Comparison of ENCODE assay signal across 13 cellular contexts in genomic region chr11:46570790-46571398, GRCh38.
"Had no signal": no experiment of that assay in that cellular context is flagged by ENCODE, and none has a peak within 500 bp of the region (broad histone marks: within the 10 kb centered on the region; RNA-seq: fewer than 3 reads in every experiment).

No MANE protein-coding gene starts in this region.

- H3K4me3 Mint-ChIP-seq: activated T-cell treated with anti-CD3 and anti-CD28 coated beads, Interleukin-2, amount 50 U/mL, for 72 hours; T-helper 2 cell treated with Interferon-gamma antibody and Interleukin-4, amounts not matched to agents 5 μg/mL and 100 μg/mL, for 36 hours had no signal

- H3K36me3 ChIP-seq: gastroesophageal sphincter, heart right ventricle, neutrophil, tibial artery had no signal

- H3K9me3 Mint-ChIP-seq: activated T-cell treated with anti-CD3 and anti-CD28 coated beads, Interleukin-2, amount 50 U/mL, for 72 hours had no signal

- H3K9ac ChIP-seq: parathyroid adenoma had no signal

- DNase-seq: activated gamma-delta T cell; activated T-cell treated with anti-CD3 and anti-CD28 coated beads, Interleukin-2, amount 50 U/mL, for 72 hours; dorsolateral prefrontal cortex; erythroblast; heart right ventricle; left cardiac atrium; stimulated activated CD4-positive, alpha-beta T cell treated with anti-CD3 and anti-CD28 coated beads, Interleukin-12 subunit alpha, Interleukin-12 subunit beta, amount 100 ng/mL, for 4 hours; stimulated activated CD4-positive, alpha-beta T cell treated with anti-CD3 and anti-CD28 coated beads, Interleukin-2, amount 100 ng/mL, for 24 hours; tibial artery had no signal

- H2AFZ ChIP-seq: parathyroid adenoma had no signal

- H3K27ac ChIP-seq: gastroesophageal sphincter, heart right ventricle, neutrophil, parathyroid adenoma had no signal

- H3K27me3 ChIP-seq: dorsolateral prefrontal cortex, gastroesophageal sphincter, heart right ventricle, neutrophil, tibial artery had no signal

- H3K27ac Mint-ChIP-seq: activated T-cell treated with anti-CD3 and anti-CD28 coated beads, Interleukin-2, amount 50 U/mL, for 72 hours; T-helper 2 cell treated with Interferon-gamma antibody and Interleukin-4, amounts not matched to agents 5 μg/mL and 100 μg/mL, for 36 hours had no signal

- ATAC-seq: gastroesophageal sphincter, heart right ventricle, left cardiac atrium had no signal

- H3K9me3 ChIP-seq: gastroesophageal sphincter, neutrophil, tibial artery had no signal

- H3K4me3 ChIP-seq: dorsolateral prefrontal cortex, gastroesophageal sphincter, heart right ventricle, tibial artery had no signal
